In the genomic region with DNA sequence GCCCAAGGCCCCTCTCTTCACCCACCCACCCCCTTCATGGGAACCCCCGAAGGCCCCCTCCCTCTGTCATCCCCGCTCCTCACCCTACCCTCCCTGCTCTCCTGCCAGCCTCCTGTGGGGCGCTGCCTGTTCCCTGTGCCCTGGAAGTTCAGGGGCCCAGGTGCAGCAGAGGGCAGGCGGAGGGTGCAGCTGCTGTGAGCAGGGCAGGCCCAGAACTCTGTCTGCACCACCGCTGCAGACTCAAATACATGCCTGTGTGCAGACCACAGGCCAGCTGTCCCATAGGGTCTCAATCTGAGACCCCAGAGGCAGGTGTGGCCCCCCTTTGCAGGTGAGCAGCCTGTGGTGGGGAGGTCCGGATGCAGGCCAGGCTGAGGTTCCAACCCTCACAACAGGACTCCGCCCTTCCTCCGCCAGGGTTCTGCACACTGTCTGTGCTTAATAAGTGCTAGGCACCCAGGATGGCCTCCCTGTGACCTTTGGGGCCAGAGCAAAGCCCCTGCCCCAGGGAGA, we compare ENCODE assay signal across 13 cellular contexts.
A peak's percentile ranks its signal among the peaks of the same experiment; 100 is the strongest.
DNase-seq lines count a peak whose midpoint lies in the region; ATAC-seq, FAIRE-seq and TF ChIP-seq lines count a peak whose summit lies in the region.
"Had no signal": no experiment of that assay in that cellular context is flagged by ENCODE, and none has a peak within 500 bp of the region (broad histone marks: within the 10 kb centered on the region; RNA-seq: fewer than 3 reads in every experiment).

No MANE protein-coding gene starts in this region.

- H3K36me3 Mint-ChIP-seq in endodermal cell (ENCODE audit: low read depth): no peaks in the 10 kb centered on the region
- H3K36me3 Mint-ChIP-seq: activated naive CD4-positive, alpha-beta T cell treated with anti-CD3 and anti-CD28 coated beads, Interleukin-2, amount 50 U/mL, for 72 hours; memory B cell had no signal

- H3K9me3 ChIP-seq in endodermal cell (ENCODE audit: control insufficient read depth, low read length) (no peaks in the 10 kb centered on the region), osteoblast (ENCODE audit: low read depth, low read length) (no peaks in the 10 kb centered on the region), thyroid gland (no peaks in the 10 kb centered on the region)

- H3K27me3 ChIP-seq in endodermal cell (ENCODE audit: control insufficient read depth, insufficient read depth, low read length, poor library complexity, severe bottlenecking): peaks cover 12% of the 10 kb centered on the region
- H3K27me3 ChIP-seq in osteoblast (ENCODE audit: insufficient read depth, low read length): no peaks in the 10 kb centered on the region
- H3K27me3 ChIP-seq in thyroid gland: no peaks in the 10 kb centered on the region

- TF ChIP-seq POLR2A in thyroid gland (IDR thresholded peaks at IDR 0.05): no peak

- no peaks in the 10 kb centered on the region for H3K79me2 ChIP-seq in osteoblast (ENCODE audit: insufficient read depth, low read length)

- no peak overlapping the region for H3K4me2 ChIP-seq in osteoblast (ENCODE audit: insufficient read depth, low read length)

- peaks cover 10% of the 10 kb centered on the region for H3K4me1 ChIP-seq in endodermal cell (ENCODE audit: control insufficient read depth, insufficient read depth, low read length)
- no peaks in the 10 kb centered on the region for H3K4me1 ChIP-seq in osteoblast (ENCODE audit: insufficient read depth, low read length)
- H3K4me1 ChIP-seq in thyroid gland: peaks cover 7 to 23% of the 10 kb centered on the region in 2 donors

- no peak for FAIRE-seq in D721Med (lab: Jason Lieb, UNC)

- no peak overlapping the region for H3K4me3 Mint-ChIP-seq in endodermal cell
- H3K4me3 Mint-ChIP-seq: memory B cell had no signal

- peak; percentile 25 to 40 for ATAC-seq in activated CD4-positive, CD25-positive, alpha-beta regulatory T cell treated with anti-CD3 and anti-CD28 coated beads, Interleukin-2, amount 50 U/mL, for 24 hours

- no peaks in the 10 kb centered on the region for H4K20me1 ChIP-seq in osteoblast (ENCODE audit: insufficient read depth, low read length)

- H3K27ac ChIP-seq in endodermal cell (ENCODE audit: low read depth, low read length) (no peak overlapping the region), osteoblast (ENCODE audit: low read depth, low read length) (no peak overlapping the region), thyroid gland (no peak overlapping the region)

- H2AFZ ChIP-seq in osteoblast (ENCODE audit: low read length): peak overlapping the region; percentile 65

- no peak overlapping the region for H3K9ac ChIP-seq in endodermal cell (ENCODE audit: extremely low read depth, low read length, poor library complexity, severe bottlenecking)

- peak; percentile 14 for DNase-seq in D721Med (ENCODE audit: insufficient read length, low spot score)
- no peak for DNase-seq in endodermal cell
- DNase-seq in osteoblast (ENCODE audit: insufficient read length, low spot score, missing footprints): peak; percentile 88
- no peak for DNase-seq in dermis blood vessel endothelial cell
- DNase-seq in DMS114 treated with DMSO at 0.1 percent for 48 hours (lab: John Stamatoyannopoulos, UW; ENCODE audit: unreplicated experiment): no peak
- no peak for DNase-seq in mucosa of gallbladder (ENCODE audit: low spot score)
- DNase-seq in thyroid gland: no peak
- DNase-seq: DMS79, erythroblast, MM.1S had no signal

- H3K4me3 ChIP-seq in endodermal cell (ENCODE audit: low read length) (no peak overlapping the region), osteoblast (ENCODE audit: insufficient read depth, low read length) (no peak overlapping the region), thyroid gland (replicated peaks in 1 of 3) (no peak overlapping the region)

- peaks cover 5% of the 10 kb centered on the region for H3K4me1 Mint-ChIP-seq in endodermal cell

- H3K27me3 Mint-ChIP-seq in endodermal cell (ENCODE audit: insufficient read depth): peaks cover 8% of the 10 kb centered on the region

- TF ChIP-seq CTCF in D721Med (IDR thresholded peaks at IDR 0.05; ENCODE audit: insufficient read depth, missing control alignments): no peak
- no peak for TF ChIP-seq CTCF in endodermal cell (conservative IDR thresholded peaks at IDR 0.05)
- no peak for TF ChIP-seq CTCF in osteoblast (IDR thresholded peaks at IDR 0.05; ENCODE audit: extremely low read depth, low read depth, low read length)
- no peak for TF ChIP-seq CTCF in thyroid gland (IDR thresholded peaks at IDR 0.05)

- no peaks in the 10 kb centered on the region for H3K9me3 Mint-ChIP-seq in endodermal cell
- H3K9me3 Mint-ChIP-seq: activated naive CD4-positive, alpha-beta T cell treated with anti-CD3 and anti-CD28 coated beads, Interleukin-2, amount 50 U/mL, for 72 hours; memory B cell had no signal

- 84 to 100% methylated on average over 1 to 8 of the region's 8 CpGs for WGBS in endodermal cell (ENCODE audit: insufficient coverage in 1 of 2, insufficient read length in 1 of 2), 2 experiments
- 93% methylated on average over 7 of the region's 8 CpGs for WGBS in thyroid gland, 2 donors

- intact Hi-C loops in thyroid gland (cut with DNase I): no loop called here

- H3K36me3 ChIP-seq in endodermal cell (ENCODE audit: control insufficient read depth, insufficient read depth, low read length) (no peaks in the 10 kb centered on the region), osteoblast (ENCODE audit: insufficient read depth, low read length) (no peaks in the 10 kb centered on the region), thyroid gland (no peaks in the 10 kb centered on the region)

- H3K27ac Mint-ChIP-seq in endodermal cell: peak overlapping the region; percentile 44
- H3K27ac Mint-ChIP-seq: memory B cell had no signal

Comparison
In these comparisons a context has a peak if more than half of its experiments do, and no peak if none do; other contexts are left out.
1. DNase-seq: peak in D721Med (single experiment) and osteoblast (single experiment); none in endodermal cell (single experiment), dermis blood vessel endothelial cell (single experiment), DMS114 treated with DMSO at 0.1 percent for 48 hours (single experiment), mucosa of gallbladder (single experiment) and thyroid gland (0 of 2).